9 cellular contexts compared by ENCODE assay signal in the genomic region with DNA sequence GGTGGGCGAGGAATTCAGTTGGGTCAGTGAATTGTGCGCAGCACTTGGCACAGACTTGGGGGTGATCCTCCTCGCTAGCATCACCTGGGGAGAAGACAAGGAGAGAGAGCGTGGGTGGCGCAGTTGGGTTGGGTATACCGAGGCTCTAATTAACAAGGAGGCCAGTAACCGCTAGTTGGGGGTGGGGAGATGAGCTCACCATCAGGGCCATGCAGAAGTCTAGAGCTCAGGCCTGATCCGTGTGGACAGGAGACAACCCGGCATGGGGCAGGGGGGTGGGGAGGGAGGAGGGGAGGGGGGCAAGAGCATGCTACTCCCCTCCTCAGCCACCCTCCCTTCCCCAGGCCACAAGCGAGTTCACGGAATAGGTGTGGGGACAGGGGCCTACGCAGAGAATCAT. TPM values are rescaled to one million over a fixed set of nuclear protein-coding genes. Genes with fewer than 3 reads are reported as not detected.
DNase-seq lines count a peak whose midpoint lies in the region; ATAC-seq and TF ChIP-seq lines count a peak whose summit lies in the region.
"Had no signal": no experiment of that assay in that cellular context is flagged by ENCODE, and none has a peak within 500 bp of the region (broad histone marks: within the 10 kb centered on the region; RNA-seq: fewer than 3 reads in every experiment).

No MANE protein-coding gene starts in this region.

- H3K9me3 Mint-ChIP-seq in Caco-2 (ENCODE audit: unreplicated experiment) (no peaks in the 10 kb centered on the region), naive B cell (peaks cover 0 to 1% (median 0%) of the 10 kb centered on the region in 7 donors)

- no peaks in the 10 kb centered on the region for H3K36me3 Mint-ChIP-seq in Caco-2 (ENCODE audit: insufficient read depth, unreplicated experiment)
- no peaks in the 10 kb centered on the region for H3K36me3 Mint-ChIP-seq in naive B cell

- no peaks in the 10 kb centered on the region for H3K36me3 ChIP-seq in Caco-2 (ENCODE audit: control insufficient read depth, insufficient read depth, low read length)
- H3K36me3 ChIP-seq in ectodermal cell (ENCODE audit: control insufficient read depth, insufficient read depth, low read length): peaks cover 37% of the 10 kb centered on the region

- H3K4me3 Mint-ChIP-seq in Caco-2 (ENCODE audit: unreplicated experiment): peak overlapping the region; percentile 74
- H3K4me3 Mint-ChIP-seq in naive B cell: peak overlapping the region; percentile 68 to 95 (median 82)

- POLR2A ChIA-PET in Caco-2 (lab: Charles Lee): interaction anchor here (0.5 to 1.6 kb wide), 7 partner anchors 14 to 88 kb away, joined by 4 to 29 read pairs (median 5); partner anchors contain the start of genes METTL3, RAB2B and TOX4

- H3K27me3 ChIP-seq in Caco-2 (replicated peaks; ENCODE audit: control insufficient read depth, insufficient read depth, low read length): no peaks in the 10 kb centered on the region
- H3K27me3 ChIP-seq in ectodermal cell (ENCODE audit: control insufficient read depth, insufficient read depth, low read length, poor library complexity, severe bottlenecking): no peaks in the 10 kb centered on the region

- intact Hi-C loops in Caco-2 (cut with micrococcal nuclease; ENCODE audit: unreplicated experiment): no loop called here

- peak overlapping the region; percentile 79 for H3K4me3 ChIP-seq in Caco-2 (ENCODE audit: low read depth, low read length)
- peak overlapping the region; percentile 84 for H3K4me3 ChIP-seq in ectodermal cell (ENCODE audit: insufficient read depth, low read depth, low read length)

- DNase-seq in Caco-2 (no peak), NCI-H2196 treated with DMSO at 0.1 percent for 48 hours (lab: John Stamatoyannopoulos, UW; ENCODE audit: unreplicated experiment) (peak; percentile 13), naive B cell (no peak), NOMO-1 (lab: John Stamatoyannopoulos, UW; ENCODE audit: unreplicated experiment in 2 of 2) (no peak)

- H3K27me3 Mint-ChIP-seq in Caco-2 (ENCODE audit: insufficient read depth, unreplicated experiment): no peaks in the 10 kb centered on the region
- H3K27me3 Mint-ChIP-seq in naive B cell: peaks cover 7 to 31% (median 18%) of the 10 kb centered on the region in 3 donors

- no TSS peak for BruUV-seq in Caco-2 (replicated peaks; lab: Mats Ljungman, UMichigan)

- peak overlapping the region; percentile 97 for H3K27ac ChIP-seq in ectodermal cell (ENCODE audit: insufficient read depth, low read depth, low read length, poor library complexity, severe bottlenecking)

- H3K27ac Mint-ChIP-seq in Caco-2 (ENCODE audit: unreplicated experiment): peak overlapping the region; percentile 72
- H3K27ac Mint-ChIP-seq in naive B cell: peak overlapping the region in 2 of 6 donors; percentile 57 to 88

- CTCF ChIA-PET in Caco-2 (lab: Charles Lee): interaction anchor here (0.5 to 1.5 kb wide), 5 partner anchors 13 to 32 kb away, joined by 3 to 12 read pairs (median 5); partner anchors contain the start of gene METTL3

- H3K9me3 ChIP-seq in Caco-2: no peaks in the 10 kb centered on the region
- no peaks in the 10 kb centered on the region for H3K9me3 ChIP-seq in ectodermal cell (ENCODE audit: control insufficient read depth, low read length)

- TF ChIP-seq CTCF in Caco-2 (IDR thresholded peaks at IDR 0.05; ENCODE audit: insufficient read depth in 1 of 2, low read depth in 1 of 2, low read length in 1 of 2, severe bottlenecking in 1 of 2, unreplicated experiment in 1 of 2): no peak

- peak in 1 of 2 donors; percentile 6 for ATAC-seq in naive B cell (ENCODE audit: low read depth in 2 of 2)
- ATAC-seq in HG03439 (IDR thresholded peaks at IDR 0.05; ENCODE audit: unreplicated experiment): no peak
- ATAC-seq in GM19324 (IDR thresholded peaks at IDR 0.05; ENCODE audit: low FRiP score, unreplicated experiment): no peak
- ATAC-seq in GM21717 (IDR thresholded peaks at IDR 0.05; ENCODE audit: unreplicated experiment): no peak

- 8 to 9% methylated on average over 10 to 11 of the region's 12 CpGs for WGBS in ectodermal cell, 2 experiments

- H3K4me1 ChIP-seq in Caco-2 (peaks cover 9% of the 10 kb centered on the region), ectodermal cell (ENCODE audit: control insufficient read depth, insufficient read depth, low read length) (peaks cover 63% of the 10 kb centered on the region)

- H3K4me1 Mint-ChIP-seq in Caco-2 (ENCODE audit: low read depth, unreplicated experiment) (peaks cover 13% of the 10 kb centered on the region), naive B cell (peaks cover 11 to 14% (median 13%) of the 10 kb centered on the region in 3 donors)

RNA-seq across cellular contexts. Expression of gene SALL2, which starts 0.6 kb away (rescaled TPM):
- 10.9 and 11.0 TPM in 2 replicates for total RNA-seq in Caco-2 (2022)
- 259 TPM for polyA plus RNA-seq in ectodermal cell (2013, experiment 1 of 4)
- polyA plus RNA-seq in ectodermal cell (2013, experiment 2 of 4): 325 TPM
- polyA plus RNA-seq in ectodermal cell (2013, experiment 3 of 4): 247 TPM
- polyA plus RNA-seq in ectodermal cell (2013, experiment 4 of 4): 284 TPM
- 1 to 10 TPM in 1 of 6 donors, under 1 TPM in 3, not detected in 2; 0.17 to 1.1 (median 0.53) TPM for polyA plus RNA-seq in naive B cell (ENCODE audit: low read depth in 6 of 6)

RNA-seq across cellular contexts. Expression of gene METTL3, which starts 14.4 kb away (rescaled TPM):
- total RNA-seq in Caco-2 (2022): 40.1 and 43.8 TPM in 2 replicates
- 108 TPM for polyA plus RNA-seq in ectodermal cell (2013, experiment 1 of 4)
- 97.3 TPM for polyA plus RNA-seq in ectodermal cell (2013, experiment 2 of 4)
- 71.6 TPM for polyA plus RNA-seq in ectodermal cell (2013, experiment 3 of 4)
- polyA plus RNA-seq in ectodermal cell (2013, experiment 4 of 4): 80.0 TPM
- polyA plus RNA-seq in naive B cell (ENCODE audit: low read depth in 6 of 6): 10 to 100 TPM; 16.4 to 26.5 (median 24.5) TPM

RNA-seq across cellular contexts. Expression of gene TOX4, which starts 48.6 kb away (rescaled TPM):
- 76.6 and 78.8 TPM in 2 replicates for total RNA-seq in Caco-2 (2022)
- polyA plus RNA-seq in ectodermal cell (2013, experiment 1 of 4): 57.3 TPM
- polyA plus RNA-seq in ectodermal cell (2013, experiment 2 of 4): 57.2 TPM
- 33.6 TPM for polyA plus RNA-seq in ectodermal cell (2013, experiment 3 of 4)
- 40.0 TPM for polyA plus RNA-seq in ectodermal cell (2013, experiment 4 of 4)
- 100 to 1,000 TPM in 2 of 6 donors, 10 to 100 TPM in 4; 59.6 to 110 (median 93.2) TPM for polyA plus RNA-seq in naive B cell (ENCODE audit: low read depth in 6 of 6)

RNA-seq across cellular contexts. Expression of gene RAB2B, which starts 48.8 kb away (rescaled TPM):
- 18.8 and 20.9 TPM in 2 replicates for total RNA-seq in Caco-2 (2022)
- polyA plus RNA-seq in ectodermal cell (2013, experiment 1 of 4): 34.7 TPM
- 35.5 TPM for polyA plus RNA-seq in ectodermal cell (2013, experiment 2 of 4)
- 25.7 TPM for polyA plus RNA-seq in ectodermal cell (2013, experiment 3 of 4)
- polyA plus RNA-seq in ectodermal cell (2013, experiment 4 of 4): 28.2 TPM
- polyA plus RNA-seq in naive B cell (ENCODE audit: low read depth in 6 of 6): 10 to 100 TPM; 11.6 to 16.9 (median 15.0) TPM

RNA-seq across cellular contexts. Expression of gene OR10G3, which starts 54.3 kb away (rescaled TPM):
- not detected in 2 replicates for total RNA-seq in Caco-2 (2022)
- polyA plus RNA-seq in ectodermal cell (2013, experiment 1 of 4): not detected
- polyA plus RNA-seq in ectodermal cell (2013, experiment 2 of 4): not detected
- not detected for polyA plus RNA-seq in ectodermal cell (2013, experiment 3 of 4)
- not detected for polyA plus RNA-seq in ectodermal cell (2013, experiment 4 of 4)
- polyA plus RNA-seq in naive B cell (ENCODE audit: low read depth in 6 of 6): not detected
- total RNA-seq: M059J had no signal
